1 cellular context compared by ENCODE assay signal in the genomic region with DNA sequence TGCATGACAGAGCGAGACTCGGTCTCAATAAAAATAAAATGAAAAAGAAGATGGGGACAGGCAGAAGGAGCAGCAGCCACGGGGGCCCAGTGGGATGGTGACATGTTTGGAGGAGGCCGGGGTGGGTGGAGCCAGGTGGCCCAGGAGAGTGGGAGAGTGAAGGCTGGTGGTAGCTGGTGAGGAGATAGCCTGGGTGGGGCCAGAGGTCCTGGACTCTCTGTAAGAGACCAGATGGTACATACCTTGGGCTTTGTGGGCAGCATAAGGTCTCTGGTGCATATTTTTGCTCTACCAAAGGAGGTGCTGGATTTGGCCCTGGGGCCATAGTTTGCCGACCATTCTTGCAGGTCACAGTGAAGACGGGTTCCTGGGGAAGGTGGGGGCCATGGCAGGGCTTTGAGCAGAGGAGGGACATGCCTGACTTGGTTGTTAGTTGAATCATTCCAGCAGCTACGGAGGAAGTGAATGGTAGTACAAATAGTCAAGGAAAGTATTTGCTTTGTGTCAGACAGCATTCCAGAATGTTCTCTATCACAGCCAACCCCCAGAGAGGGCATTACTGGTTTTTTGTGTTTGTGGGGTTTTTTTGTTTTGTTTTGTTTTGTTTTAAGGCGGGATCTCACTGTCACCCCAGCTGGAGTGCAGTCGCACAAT.
TF ChIP-seq lines count a peak whose summit lies in the region.

No MANE protein-coding gene starts in this region.

TF ChIP-seq in GM23338, 12 proteins besides CTCF, POLR2A, EP300 and RAD21 (continued from another document):
- TF ChIP-seq, protein P1, sequence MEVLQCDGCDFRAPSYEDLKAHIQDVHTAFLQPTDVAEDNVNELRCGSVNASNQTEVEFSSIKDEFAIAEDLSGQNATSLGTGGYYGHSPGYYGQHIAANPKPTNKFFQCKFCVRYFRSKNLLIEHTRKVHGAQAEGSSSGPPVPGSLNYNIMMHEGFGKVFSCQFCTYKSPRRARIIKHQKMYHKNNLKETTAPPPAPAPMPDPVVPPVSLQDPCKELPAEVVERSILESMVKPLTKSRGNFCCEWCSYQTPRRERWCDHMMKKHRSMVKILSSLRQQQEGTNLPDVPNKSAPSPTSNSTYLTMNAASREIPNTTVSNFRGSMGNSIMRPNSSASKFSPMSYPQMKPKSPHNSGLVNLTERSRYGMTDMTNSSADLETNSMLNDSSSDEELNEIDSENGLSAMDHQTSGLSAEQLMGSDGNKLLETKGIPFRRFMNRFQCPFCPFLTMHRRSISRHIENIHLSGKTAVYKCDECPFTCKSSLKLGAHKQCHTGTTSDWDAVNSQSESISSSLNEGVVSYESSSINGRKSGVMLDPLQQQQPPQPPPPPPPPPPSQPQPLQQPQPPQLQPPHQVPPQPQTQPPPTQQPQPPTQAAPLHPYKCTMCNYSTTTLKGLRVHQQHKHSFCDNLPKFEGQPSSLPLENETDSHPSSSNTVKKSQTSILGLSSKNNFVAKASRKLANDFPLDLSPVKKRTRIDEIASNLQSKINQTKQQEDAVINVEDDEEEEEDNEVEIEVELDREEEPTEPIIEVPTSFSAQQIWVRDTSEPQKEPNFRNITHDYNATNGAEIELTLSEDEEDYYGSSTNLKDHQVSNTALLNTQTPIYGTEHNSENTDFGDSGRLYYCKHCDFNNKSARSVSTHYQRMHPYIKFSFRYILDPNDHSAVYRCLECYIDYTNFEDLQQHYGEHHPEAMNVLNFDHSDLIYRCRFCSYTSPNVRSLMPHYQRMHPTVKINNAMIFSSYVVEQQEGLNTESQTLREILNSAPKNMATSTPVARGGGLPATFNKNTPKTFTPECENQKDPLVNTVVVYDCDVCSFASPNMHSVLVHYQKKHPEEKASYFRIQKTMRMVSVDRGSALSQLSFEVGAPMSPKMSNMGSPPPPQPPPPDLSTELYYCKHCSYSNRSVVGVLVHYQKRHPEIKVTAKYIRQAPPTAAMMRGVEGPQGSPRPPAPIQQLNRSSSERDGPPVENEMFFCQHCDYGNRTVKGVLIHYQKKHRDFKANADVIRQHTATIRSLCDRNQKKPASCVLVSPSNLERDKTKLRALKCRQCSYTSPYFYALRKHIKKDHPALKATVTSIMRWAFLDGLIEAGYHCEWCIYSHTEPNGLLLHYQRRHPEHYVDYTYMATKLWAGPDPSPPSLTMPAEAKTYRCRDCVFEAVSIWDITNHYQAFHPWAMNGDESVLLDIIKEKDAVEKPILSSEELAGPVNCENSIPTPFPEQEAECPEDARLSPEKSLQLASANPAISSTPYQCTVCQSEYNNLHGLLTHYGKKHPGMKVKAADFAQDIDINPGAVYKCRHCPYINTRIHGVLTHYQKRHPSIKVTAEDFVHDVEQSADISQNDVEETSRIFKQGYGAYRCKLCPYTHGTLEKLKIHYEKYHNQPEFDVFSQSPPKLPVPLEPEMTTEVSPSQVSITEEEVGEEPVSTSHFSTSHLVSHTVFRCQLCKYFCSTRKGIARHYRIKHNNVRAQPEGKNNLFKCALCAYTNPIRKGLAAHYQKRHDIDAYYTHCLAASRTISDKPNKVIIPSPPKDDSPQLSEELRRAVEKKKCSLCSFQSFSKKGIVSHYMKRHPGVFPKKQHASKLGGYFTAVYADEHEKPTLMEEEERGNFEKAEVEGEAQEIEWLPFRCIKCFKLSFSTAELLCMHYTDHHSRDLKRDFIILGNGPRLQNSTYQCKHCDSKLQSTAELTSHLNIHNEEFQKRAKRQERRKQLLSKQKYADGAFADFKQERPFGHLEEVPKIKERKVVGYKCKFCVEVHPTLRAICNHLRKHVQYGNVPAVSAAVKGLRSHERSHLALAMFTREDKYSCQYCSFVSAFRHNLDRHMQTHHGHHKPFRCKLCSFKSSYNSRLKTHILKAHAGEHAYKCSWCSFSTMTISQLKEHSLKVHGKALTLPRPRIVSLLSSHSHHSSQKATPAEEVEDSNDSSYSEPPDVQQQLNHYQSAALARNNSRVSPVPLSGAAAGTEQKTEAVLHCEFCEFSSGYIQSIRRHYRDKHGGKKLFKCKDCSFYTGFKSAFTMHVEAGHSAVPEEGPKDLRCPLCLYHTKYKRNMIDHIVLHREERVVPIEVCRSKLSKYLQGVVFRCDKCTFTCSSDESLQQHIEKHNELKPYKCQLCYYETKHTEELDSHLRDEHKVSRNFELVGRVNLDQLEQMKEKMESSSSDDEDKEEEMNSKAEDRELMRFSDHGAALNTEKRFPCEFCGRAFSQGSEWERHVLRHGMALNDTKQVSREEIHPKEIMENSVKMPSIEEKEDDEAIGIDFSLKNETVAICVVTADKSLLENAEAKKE (CRISPR knock-in tag; IDR thresholded peaks at IDR 0.05), result no peak
- no peak for TF ChIP-seq NANOG (IDR thresholded peaks at IDR 0.05; ENCODE audit: borderline replicate concordance)
- TF ChIP-seq, protein P2, sequence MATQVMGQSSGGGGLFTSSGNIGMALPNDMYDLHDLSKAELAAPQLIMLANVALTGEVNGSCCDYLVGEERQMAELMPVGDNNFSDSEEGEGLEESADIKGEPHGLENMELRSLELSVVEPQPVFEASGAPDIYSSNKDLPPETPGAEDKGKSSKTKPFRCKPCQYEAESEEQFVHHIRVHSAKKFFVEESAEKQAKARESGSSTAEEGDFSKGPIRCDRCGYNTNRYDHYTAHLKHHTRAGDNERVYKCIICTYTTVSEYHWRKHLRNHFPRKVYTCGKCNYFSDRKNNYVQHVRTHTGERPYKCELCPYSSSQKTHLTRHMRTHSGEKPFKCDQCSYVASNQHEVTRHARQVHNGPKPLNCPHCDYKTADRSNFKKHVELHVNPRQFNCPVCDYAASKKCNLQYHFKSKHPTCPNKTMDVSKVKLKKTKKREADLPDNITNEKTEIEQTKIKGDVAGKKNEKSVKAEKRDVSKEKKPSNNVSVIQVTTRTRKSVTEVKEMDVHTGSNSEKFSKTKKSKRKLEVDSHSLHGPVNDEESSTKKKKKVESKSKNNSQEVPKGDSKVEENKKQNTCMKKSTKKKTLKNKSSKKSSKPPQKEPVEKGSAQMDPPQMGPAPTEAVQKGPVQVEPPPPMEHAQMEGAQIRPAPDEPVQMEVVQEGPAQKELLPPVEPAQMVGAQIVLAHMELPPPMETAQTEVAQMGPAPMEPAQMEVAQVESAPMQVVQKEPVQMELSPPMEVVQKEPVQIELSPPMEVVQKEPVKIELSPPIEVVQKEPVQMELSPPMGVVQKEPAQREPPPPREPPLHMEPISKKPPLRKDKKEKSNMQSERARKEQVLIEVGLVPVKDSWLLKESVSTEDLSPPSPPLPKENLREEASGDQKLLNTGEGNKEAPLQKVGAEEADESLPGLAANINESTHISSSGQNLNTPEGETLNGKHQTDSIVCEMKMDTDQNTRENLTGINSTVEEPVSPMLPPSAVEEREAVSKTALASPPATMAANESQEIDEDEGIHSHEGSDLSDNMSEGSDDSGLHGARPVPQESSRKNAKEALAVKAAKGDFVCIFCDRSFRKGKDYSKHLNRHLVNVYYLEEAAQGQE (IDR thresholded peaks at IDR 0.05; ENCODE audit: unreplicated experiment), result no peak
- TF ChIP-seq EZH2 (IDR thresholded peaks at IDR 0.05; ENCODE audit: low read depth, unreplicated experiment), result no peak
